In genomic region chr12:80776706-80777105, GRCh38 we compare ENCODE assay signal across 25 cellular contexts.
DNase-seq lines count a peak whose midpoint lies in the region; ATAC-seq lines count a peak whose summit lies in the region.
"Had no signal": no experiment of that assay in that cellular context is flagged by ENCODE, and none has a peak within 500 bp of the region (broad histone marks: within the 10 kb centered on the region; RNA-seq: fewer than 3 reads in every experiment).

No MANE protein-coding gene starts in this region.

- H3K27ac Mint-ChIP-seq in dendritic cell treated with granulocyte-macrophage colony-stimulating factor and Interleukin-4, amounts not matched to agents 40 ng/mL and 50 ng/mL, for 4 days: peak overlapping the region; percentile 48
- peak overlapping the region; percentile 57 for H3K27ac Mint-ChIP-seq in stimulated activated memory B cell treated with anti-CD40 and anti-IgM and Interleukin-4, amounts not matched to agents 10 μg/mL and 1 μg/mL and 100 μg/mL, for 72 hours
- H3K27ac Mint-ChIP-seq: activated CD4-positive, alpha-beta memory T cell treated with anti-CD3 and anti-CD28 coated beads for 36 hours; B cell; stimulated activated naive CD8-positive, alpha-beta T cell treated with anti-CD3 and anti-CD28 coated beads, Interleukin-15, Interleukin-2, amounts not matched to agents 100 ng/mL and 50 ng/mL, for 24 hours; T-cell had no signal

- peaks cover 9% of the 10 kb centered on the region for H3K9me3 Mint-ChIP-seq in dendritic cell treated with granulocyte-macrophage colony-stimulating factor and Interleukin-4, amounts not matched to agents 40 ng/mL and 50 ng/mL, for 4 days
- H3K9me3 Mint-ChIP-seq in stimulated activated memory B cell treated with anti-CD40 and anti-IgM and Interleukin-4, amounts not matched to agents 10 μg/mL and 1 μg/mL and 100 μg/mL, for 72 hours: peaks cover 11% of the 10 kb centered on the region

- no peaks in the 10 kb centered on the region for H3K36me3 Mint-ChIP-seq in dendritic cell treated with granulocyte-macrophage colony-stimulating factor and Interleukin-4, amounts not matched to agents 40 ng/mL and 50 ng/mL, for 4 days (ENCODE audit: low read depth)
- no peaks in the 10 kb centered on the region for H3K36me3 Mint-ChIP-seq in stimulated activated memory B cell treated with anti-CD40 and anti-IgM and Interleukin-4, amounts not matched to agents 10 μg/mL and 1 μg/mL and 100 μg/mL, for 72 hours
- H3K36me3 Mint-ChIP-seq: activated CD4-positive, alpha-beta memory T cell treated with anti-CD3 and anti-CD28 coated beads for 36 hours; naive B cell; T-cell had no signal

- intact Hi-C loops in dendritic cell treated with granulocyte-macrophage colony-stimulating factor and Interleukin-4, amounts not matched to agents 40 ng/mL and 50 ng/mL, for 4 days (cut with micrococcal nuclease): loop anchor here (10.0 kb wide), 1 partner anchor 168 kb away; no protein-coding TSS in a partner anchor

- no peak for ATAC-seq in stimulated activated memory B cell treated with anti-CD40 and anti-IgM and Interleukin-4, amounts not matched to agents 10 μg/mL and 1 μg/mL and 100 μg/mL, for 72 hours
- ATAC-seq in GM21528 (IDR thresholded peaks at IDR 0.05; ENCODE audit: low FRiP score, unreplicated experiment): no peak
- ATAC-seq: Right ventricle myocardium inferior, T-cell had no signal

- H3K27me3 Mint-ChIP-seq in dendritic cell treated with granulocyte-macrophage colony-stimulating factor and Interleukin-4, amounts not matched to agents 40 ng/mL and 50 ng/mL, for 4 days: no peaks in the 10 kb centered on the region
- H3K27me3 Mint-ChIP-seq in stimulated activated memory B cell treated with anti-CD40 and anti-IgM and Interleukin-4, amounts not matched to agents 10 μg/mL and 1 μg/mL and 100 μg/mL, for 72 hours: no peaks in the 10 kb centered on the region
- H3K27me3 Mint-ChIP-seq: activated CD4-positive, alpha-beta memory T cell treated with anti-CD3 and anti-CD28 coated beads for 36 hours; B cell; naive B cell; T-cell had no signal

- DNase-seq in NOMO-1 treated with DMSO at 0.1 percent for 48 hours (lab: John Stamatoyannopoulos, UW; ENCODE audit: unreplicated experiment) (peak; percentile 29), NOMO-1 treated with dmso at 0.1 percent for 144 hours (lab: John Stamatoyannopoulos, UW; ENCODE audit: unreplicated experiment) (no peak), MV-4-11 (lab: John Stamatoyannopoulos, UW) (peak; percentile 42), COLO668 (lab: John Stamatoyannopoulos, UW; ENCODE audit: unreplicated experiment) (no peak)
- DNase-seq in activated CD4-positive, CD25-positive, alpha-beta regulatory T cell (lab: John Stamatoyannopoulos, UW): no peak
- DNase-seq: activated CD4-positive, alpha-beta memory T cell treated with anti-CD3 and anti-CD28 coated beads for 36 hours; activated naive CD4-positive, alpha-beta T cell treated with Interleukin-2 at 50 U/mL for 16 hours; activated T-cell treated with anti-CD3 and anti-CD28 coated beads, Interleukin-2, amount 50 U/mL, for 1 hour; aorta; HCEC 1CT; hippocampal formation; islet precursor cell; naive B cell; NCI-H1694; NCI-H345; stimulated activated CD4-positive, alpha-beta T cell treated with anti-CD3 and anti-CD28 coated beads, Interleukin-2, amount 100 ng/mL, for 24 hours; T-cell; trophoblast cell; WERI-Rb-1 had no signal

- H3K4me1 Mint-ChIP-seq in dendritic cell treated with granulocyte-macrophage colony-stimulating factor and Interleukin-4, amounts not matched to agents 40 ng/mL and 50 ng/mL, for 4 days (ENCODE audit: low read depth): peaks cover 20% of the 10 kb centered on the region
- peaks cover 9% of the 10 kb centered on the region for H3K4me1 Mint-ChIP-seq in stimulated activated memory B cell treated with anti-CD40 and anti-IgM and Interleukin-4, amounts not matched to agents 10 μg/mL and 1 μg/mL and 100 μg/mL, for 72 hours
- H3K4me1 Mint-ChIP-seq: B cell, naive B cell, T-cell had no signal

- H3K4me3 Mint-ChIP-seq in dendritic cell treated with granulocyte-macrophage colony-stimulating factor and Interleukin-4, amounts not matched to agents 40 ng/mL and 50 ng/mL, for 4 days: no peak overlapping the region
- H3K4me3 Mint-ChIP-seq in stimulated activated memory B cell treated with anti-CD40 and anti-IgM and Interleukin-4, amounts not matched to agents 10 μg/mL and 1 μg/mL and 100 μg/mL, for 72 hours: no peak overlapping the region
- H3K4me3 Mint-ChIP-seq: activated CD4-positive, alpha-beta memory T cell treated with anti-CD3 and anti-CD28 coated beads for 36 hours; B cell; naive B cell; stimulated activated naive CD8-positive, alpha-beta T cell treated with anti-CD3 and anti-CD28 coated beads, Interleukin-15, Interleukin-2, amounts not matched to agents 100 ng/mL and 50 ng/mL, for 24 hours; T-cell had no signal

Comparison
In these comparisons a context has a peak if more than half of its experiments do, and no peak if none do; other contexts are left out.
1. DNase-seq: peak in NOMO-1 treated with DMSO at 0.1 percent for 48 hours (single experiment) and MV-4-11 (single experiment); none in NOMO-1 treated with dmso at 0.1 percent for 144 hours (single experiment), activated CD4-positive, CD25-positive, alpha-beta regulatory T cell (0 of 4) and COLO668 (single experiment).